18 cellular contexts compared by ENCODE assay signal in genomic region chr1:232386294-232386693, GRCh38.
A peak's percentile ranks its signal among the peaks of the same experiment; 100 is the strongest.
DNase-seq lines count a peak whose midpoint lies in the region; ATAC-seq, FAIRE-seq and TF ChIP-seq lines count a peak whose summit lies in the region.
"Had no signal": no experiment of that assay in that cellular context is flagged by ENCODE, and none has a peak within 500 bp of the region (broad histone marks: within the 10 kb centered on the region; RNA-seq: fewer than 3 reads in every experiment).

No MANE protein-coding gene starts in this region.

- H3K4me1 Mint-ChIP-seq in naive thymus-derived CD4-positive, alpha-beta T cell, result no peaks in the 10 kb centered on the region
- H3K4me1 Mint-ChIP-seq in activated naive CD8-positive, alpha-beta T cell treated with anti-CD3 and anti-CD28 coated beads, Interleukin-2, amount 50 U/mL, for 24 hours, result no peaks in the 10 kb centered on the region
- peaks cover 26% of the 10 kb centered on the region for H3K4me1 Mint-ChIP-seq in chondrocyte (ENCODE audit: low read depth)

- H3K79me1 ChIP-seq in H1 (ENCODE audit: low read depth, low read length), result no peaks in the 10 kb centered on the region

- FAIRE-seq in H1 (lab: Jason Lieb, UNC), result no peak
- FAIRE-seq: HTR-8/SVneo had no signal

- H3K27ac ChIP-seq in left ventricle myocardium inferior (replicated peaks) (no peak overlapping the region), H1 (ENCODE audit: low read depth, low read length) (no peak overlapping the region)
- H3K27ac ChIP-seq in naive thymus-derived CD4-positive, alpha-beta T cell (ENCODE audit: low read depth, low read length), result no peak overlapping the region
- H3K27ac ChIP-seq: BLaER1 treated with 17β-estradiol and CSF1 and Interleukin-3, amounts not matched to agents 10 nM and 100 nM had no signal

- H3K9me3 Mint-ChIP-seq in naive thymus-derived CD4-positive, alpha-beta T cell, result no peaks in the 10 kb centered on the region
- no peaks in the 10 kb centered on the region for H3K9me3 Mint-ChIP-seq in activated naive CD8-positive, alpha-beta T cell treated with anti-CD3 and anti-CD28 coated beads, Interleukin-2, amount 50 U/mL, for 24 hours
- no peaks in the 10 kb centered on the region for H3K9me3 Mint-ChIP-seq in chondrocyte (ENCODE audit: low read depth)
- H3K9me3 Mint-ChIP-seq: CD8-positive, alpha-beta T cell; GM23338 had no signal

- H3K14ac ChIP-seq in H1 (ENCODE audit: insufficient read length), result no peak overlapping the region

- CTCF ChIA-PET in H1 (lab: Charles Lee; ENCODE audit: partially characterized antibody), result no interaction called here
- CTCF ChIA-PET in naive thymus-derived CD4-positive, alpha-beta T cell (lab: Charles Lee), result no interaction called here

- no peak overlapping the region for H2BK15ac ChIP-seq in H1 (ENCODE audit: low read length)

- 98% methylated on average over 9 of the region's 9 CpGs; no CpG with 5 or more reads in 1 of the 2 experiments for WGBS in H1 (ENCODE audit: extremely low coverage in 1 of 2, insufficient coverage in 1 of 2, insufficient read length in 1 of 2, insufficient replicate concordance in 2 of 2, low coverage in 1 of 2, low lambda C conversion rate in 2 of 2, missing lambda C conversion rate in 1 of 2), 2 experiments

- no peak overlapping the region for H3K9ac ChIP-seq in H1 (replicated peaks in 1 of 4; ENCODE audit: extremely low read depth in 1 of 4, low read depth in 3 of 4, low read length in 3 of 4)
- H3K9ac ChIP-seq: BLaER1 treated with 17β-estradiol and CSF1 and Interleukin-3, amounts not matched to agents 10 nM and 100 nM had no signal

- no peak overlapping the region for H2AFZ ChIP-seq in H1 (ENCODE audit: low read length)
- H2AFZ ChIP-seq: GM23338 had no signal

- ATAC-seq in Right ventricle myocardium superior (ENCODE audit: poor library complexity), result peak; percentile 30
- peak; percentile 6 for ATAC-seq in naive thymus-derived CD4-positive, alpha-beta T cell
- no peak for ATAC-seq in activated naive CD8-positive, alpha-beta T cell treated with anti-CD3 and anti-CD28 coated beads, Interleukin-2, amount 50 U/mL, for 24 hours
- ATAC-seq: CD8-positive, alpha-beta T cell; GM23338; HCT116 had no signal

- H3K23me2 ChIP-seq in H1 (ENCODE audit: low read depth, low read length), result no peaks in the 10 kb centered on the region

- H2BK5ac ChIP-seq in H1 (ENCODE audit: low read depth, low read length), result no peak overlapping the region

- H2AK5ac ChIP-seq in H1 (ENCODE audit: low read depth, low read length), result no peak overlapping the region

- H3K4me1 ChIP-seq in left ventricle myocardium inferior, result peaks cover 6% of the 10 kb centered on the region
- peaks cover 0 to 2% (median 0%) of the 10 kb centered on the region in 4 experiments; a peak in 1 of 7 replicates for H3K4me1 ChIP-seq in H1 (replicated peaks in 1 of 4; ENCODE audit: control insufficient read depth in 3 of 4, insufficient read depth in 4 of 4, low read length in 3 of 4)
- no peaks in the 10 kb centered on the region for H3K4me1 ChIP-seq in naive thymus-derived CD4-positive, alpha-beta T cell (ENCODE audit: control insufficient read depth in 2 of 2, insufficient read depth in 2 of 2, low read length in 2 of 2)

- POLR2A ChIA-PET in H1 (lab: Charles Lee; ENCODE audit: partially characterized antibody), result no interaction called here
- POLR2A ChIA-PET in naive thymus-derived CD4-positive, alpha-beta T cell (lab: Charles Lee), result no interaction called here

- no peaks in the 10 kb centered on the region for H3K79me2 ChIP-seq in H1 (ENCODE audit: control insufficient read depth in 1 of 2, insufficient read depth in 2 of 2, low read length in 2 of 2)

- TF ChIP-seq CTCF in left ventricle myocardium inferior (IDR thresholded peaks at IDR 0.05; ENCODE audit: borderline replicate concordance) (no peak), H1 (IDR thresholded peaks at IDR 0.05; ENCODE audit: control extremely low read depth in 1 of 3, insufficient read depth in 1 of 3, low read depth in 1 of 3, low read length in 3 of 3) (no peak), chondrocyte (IDR thresholded peaks at IDR 0.05) (no peak)

- no peak overlapping the region for H3K4ac ChIP-seq in H1 (replicated peaks; ENCODE audit: insufficient read length, low read depth, low read length)

- no peak overlapping the region for H2BK12ac ChIP-seq in H1 (ENCODE audit: low read depth, low read length)

- no peak overlapping the region for H4K91ac ChIP-seq in H1 (replicated peaks; ENCODE audit: insufficient read length, low read length)

- DNase-seq in Right ventricle myocardium superior, result no peak
- no peak for DNase-seq in left ventricle myocardium inferior
- DNase-seq in H1 (ENCODE audit: low read depth in 1 of 2, low spot score in 2 of 2), result no peak
- no peak for DNase-seq in naive thymus-derived CD4-positive, alpha-beta T cell
- DNase-seq in activated naive CD8-positive, alpha-beta T cell treated with anti-CD3 and anti-CD28 coated beads, Interleukin-2, amount 50 U/mL, for 24 hours, result no peak
- no peak for DNase-seq in chondrocyte (ENCODE audit: low spot score)
- DNase-seq in activated CD8-positive, alpha-beta memory T cell treated with anti-CD3 and anti-CD28 coated beads for 24 hours, result no peak
- DNase-seq: 8988T; Calu3; CD8-positive, alpha-beta T cell; DMS79 treated with DMSO at 0.1 percent for 48 hours; GF-D8; H7; HFFc6 had no signal

- H3K27me3 ChIP-seq in left ventricle myocardium inferior (ENCODE audit: low read depth) (no peaks in the 10 kb centered on the region), H1 (replicated peaks in 1 of 4; ENCODE audit: control insufficient read depth in 3 of 4, extremely low read depth in 1 of 4, insufficient read depth in 3 of 4, low read length in 3 of 4) (peaks cover 0 to 2% (median 0%) of the 10 kb centered on the region in 4 experiments; a peak in 1 of 7 replicates)
- H3K27me3 ChIP-seq in naive thymus-derived CD4-positive, alpha-beta T cell (ENCODE audit: control insufficient read depth in 2 of 2, insufficient read depth in 2 of 2, low read length in 2 of 2), result no peaks in the 10 kb centered on the region
- H3K27me3 ChIP-seq: BLaER1 treated with 17β-estradiol and CSF1 and Interleukin-3, amounts not matched to agents 10 nM and 100 nM had no signal

- H2BK20ac ChIP-seq in H1 (ENCODE audit: low read length), result no peak overlapping the region

- H4K20me1 ChIP-seq in H1 (replicated peaks in 1 of 2; ENCODE audit: control insufficient read depth in 1 of 2, insufficient read depth in 2 of 2, low read length in 2 of 2), result no peaks in the 10 kb centered on the region
- H4K20me1 ChIP-seq: BLaER1 treated with 17β-estradiol and CSF1 and Interleukin-3, amounts not matched to agents 10 nM and 100 nM had no signal

- TF ChIP-seq RAD21 in H1 (IDR thresholded peaks at IDR 0.05 in 1 of 2, conservative IDR thresholded peaks at IDR 0.05 in 1 of 2; ENCODE audit: low read depth in 2 of 2, low read length in 2 of 2), result no peak

- H3K27ac Mint-ChIP-seq in naive thymus-derived CD4-positive, alpha-beta T cell, result no peak overlapping the region
- no peak overlapping the region for H3K27ac Mint-ChIP-seq in activated naive CD8-positive, alpha-beta T cell treated with anti-CD3 and anti-CD28 coated beads, Interleukin-2, amount 50 U/mL, for 24 hours
- no peak overlapping the region for H3K27ac Mint-ChIP-seq in chondrocyte (ENCODE audit: unreplicated experiment)
- H3K27ac Mint-ChIP-seq: CD8-positive, alpha-beta T cell; GM23338; HFFc6 had no signal

- no peak overlapping the region for H4K5ac ChIP-seq in H1 (ENCODE audit: insufficient read length, low read depth, low read length)

- no peak for TF ChIP-seq POLR2A in H1 (IDR thresholded peaks at IDR 0.05; ENCODE audit: control extremely low read depth in 1 of 2, low read depth in 2 of 2, low read length in 2 of 2)

- peak overlapping the region; percentile 16; the same call in 1 of the 2 replicates for H4K8ac ChIP-seq in H1 (ENCODE audit: extremely low read depth, insufficient read depth, low read length)

- H3K9me3 ChIP-seq in left ventricle myocardium inferior (replicated peaks) (no peaks in the 10 kb centered on the region), H1 (ENCODE audit: insufficient read depth in 2 of 2, low read depth in 1 of 2, low read length in 1 of 2) (no peaks in the 10 kb centered on the region)
- H3K9me3 ChIP-seq in naive thymus-derived CD4-positive, alpha-beta T cell (ENCODE audit: control insufficient read depth in 2 of 3, low read length in 3 of 3), result no peaks in the 10 kb centered on the region
- H3K9me3 ChIP-seq: BLaER1 treated with 17β-estradiol and CSF1 and Interleukin-3, amounts not matched to agents 10 nM and 100 nM had no signal

- H3K4me2 ChIP-seq in H1 (ENCODE audit: insufficient read depth in 1 of 2, low read depth in 2 of 2, low read length in 2 of 2), result no peak overlapping the region
- H3K4me2 ChIP-seq: GM23338 had no signal

- intact Hi-C loops in Right ventricle myocardium superior (cut with DNase I), result no loop called here
- intact Hi-C loops in left ventricle myocardium inferior (cut with micrococcal nuclease), result no loop called here
- intact Hi-C loops in naive thymus-derived CD4-positive, alpha-beta T cell (cut with micrococcal nuclease), result no loop called here

- H3K23ac ChIP-seq in H1 (ENCODE audit: insufficient read length), result no peak overlapping the region

- no peak overlapping the region for H3K56ac ChIP-seq in H1 (replicated peaks; ENCODE audit: insufficient read length, low read depth, low read length)

- TF ChIP-seq EP300 in H1 (IDR thresholded peaks at IDR 0.05; ENCODE audit: borderline replicate concordance in 1 of 2, low read depth in 2 of 2, low read length in 2 of 2), result no peak

- H3K27me3 Mint-ChIP-seq in naive thymus-derived CD4-positive, alpha-beta T cell, result peaks cover 0 to 3% (median 0%) of the 10 kb centered on the region in 5 donors
- peaks cover 7% of the 10 kb centered on the region for H3K27me3 Mint-ChIP-seq in activated naive CD8-positive, alpha-beta T cell treated with anti-CD3 and anti-CD28 coated beads, Interleukin-2, amount 50 U/mL, for 24 hours
- no peaks in the 10 kb centered on the region for H3K27me3 Mint-ChIP-seq in chondrocyte (ENCODE audit: low read depth)

- H3K18ac ChIP-seq in H1 (ENCODE audit: extremely low read depth, low read length), result no peak overlapping the region

- H3K4me3 Mint-ChIP-seq in naive thymus-derived CD4-positive, alpha-beta T cell, result no peak overlapping the region
- H3K4me3 Mint-ChIP-seq in activated naive CD8-positive, alpha-beta T cell treated with anti-CD3 and anti-CD28 coated beads, Interleukin-2, amount 50 U/mL, for 24 hours, result no peak overlapping the region
- H3K4me3 Mint-ChIP-seq in chondrocyte (ENCODE audit: unreplicated experiment), result no peak overlapping the region
- H3K4me3 Mint-ChIP-seq: CD8-positive, alpha-beta T cell; GM23338; HFFc6 had no signal

- H3K4me3 ChIP-seq in left ventricle myocardium inferior, result no peak overlapping the region
- H3K4me3 ChIP-seq in H1 (ENCODE audit: extremely low read depth in 1 of 4, insufficient read depth in 2 of 4, low read depth in 3 of 4, low read length in 4 of 4), result no peak overlapping the region
- H3K4me3 ChIP-seq in naive thymus-derived CD4-positive, alpha-beta T cell (ENCODE audit: low read length), result no peak overlapping the region
- H3K4me3 ChIP-seq: BLaER1 treated with 17β-estradiol and CSF1 and Interleukin-3, amounts not matched to agents 10 nM and 100 nM; GM23338 had no signal

- no peak overlapping the region for H2BK120ac ChIP-seq in H1 (replicated peaks; ENCODE audit: low read depth, low read length)

- H3K36me3 Mint-ChIP-seq in naive thymus-derived CD4-positive, alpha-beta T cell, result no peaks in the 10 kb centered on the region
- H3K36me3 Mint-ChIP-seq in activated naive CD8-positive, alpha-beta T cell treated with anti-CD3 and anti-CD28 coated beads, Interleukin-2, amount 50 U/mL, for 24 hours (ENCODE audit: low read depth), result no peaks in the 10 kb centered on the region
- no peaks in the 10 kb centered on the region for H3K36me3 Mint-ChIP-seq in chondrocyte (ENCODE audit: low read depth)
- H3K36me3 Mint-ChIP-seq: CD8-positive, alpha-beta T cell had no signal

- no peaks in the 10 kb centered on the region for H3K36me3 ChIP-seq in left ventricle myocardium inferior
- H3K36me3 ChIP-seq in H1 (ENCODE audit: control insufficient read depth in 2 of 4, insufficient read depth in 4 of 4, low read length in 3 of 4), result no peaks in the 10 kb centered on the region
- no peaks in the 10 kb centered on the region for H3K36me3 ChIP-seq in naive thymus-derived CD4-positive, alpha-beta T cell (ENCODE audit: control insufficient read depth in 2 of 3, insufficient read depth in 3 of 3, low read length in 3 of 3)
- H3K36me3 ChIP-seq: BLaER1 treated with 17β-estradiol and CSF1 and Interleukin-3, amounts not matched to agents 10 nM and 100 nM had no signal
